In genomic region chr21:29677326-29677725, GRCh38 we compare ENCODE assay signal across 21 cellular contexts.
A peak's percentile ranks its signal among the peaks of the same experiment; 100 is the strongest.
DNase-seq lines count a peak whose midpoint lies in the region; ATAC-seq, FAIRE-seq and TF ChIP-seq lines count a peak whose summit lies in the region.
"Had no signal": no experiment of that assay in that cellular context is flagged by ENCODE, and none has a peak within 500 bp of the region (broad histone marks: within the 10 kb centered on the region; RNA-seq: fewer than 3 reads in every experiment).

No MANE protein-coding gene starts in this region.

- no peaks in the 10 kb centered on the region for H4K20me1 ChIP-seq in K562 (replicated peaks; ENCODE audit: control insufficient read depth, insufficient read depth, low read length)

- H3K9ac ChIP-seq in K562 (ENCODE audit: insufficient read depth in 1 of 2, low read depth in 2 of 2, low read length in 2 of 2) = no peak overlapping the region
- H3K9ac ChIP-seq: SK-N-SH had no signal

- DNase-seq in K562 (ENCODE audit: extremely low read depth in 1 of 4, low spot score in 3 of 4) (no peak), immature natural killer cell (no peak), WTC11 (ENCODE audit: low spot score) (no peak), sigmoid colon (no peak)
- no peak for DNase-seq in stimulated activated effector memory CD8-positive, alpha-beta T cell treated with anti-CD3 and anti-CD28 coated beads, Interleukin-12 subunit alpha, Interleukin-12 subunit beta, amount 100 ng/mL, for 72 hours (ENCODE audit: low spot score in 2 of 2)
- DNase-seq: C1 segment of cervical spinal cord, DMS 273 treated with DMSO at 0.1 percent for 48 hours, HCEC 1CT, NCI-H146, NCI-H446 treated with DMSO at 0.1 percent for 48 hours, NCI-H82, Peyer's patch, Right ventricle myocardium superior, SK-N-SH, T-helper 1 cell had no signal

- WGBS in K562 (ENCODE audit: insufficient coverage, low coverage, missing lambda C conversion rate) = 71% methylated on average over 4 of the region's 4 CpGs
- WGBS in sigmoid colon, 2 donors = 85 to 90% methylated on average over 4 of the region's 4 CpGs

- no peaks in the 10 kb centered on the region for H3K36me3 ChIP-seq in K562 (ENCODE audit: control insufficient read depth, insufficient read depth, low read length)
- no peaks in the 10 kb centered on the region for H3K36me3 ChIP-seq in sigmoid colon
- H3K36me3 ChIP-seq: Peyer's patch had no signal

- TF ChIP-seq EP300 in K562 (IDR thresholded peaks at IDR 0.05; ENCODE audit: low read length) (no peak), sigmoid colon (IDR thresholded peaks at IDR 0.05) (no peak)

- H3K36me3 Mint-ChIP-seq in stimulated activated effector memory CD8-positive, alpha-beta T cell treated with anti-CD3 and anti-CD28 coated beads, Interleukin-12 subunit alpha, Interleukin-12 subunit beta, amount 100 ng/mL, for 72 hours = no peaks in the 10 kb centered on the region
- no peaks in the 10 kb centered on the region for H3K36me3 Mint-ChIP-seq in immature natural killer cell
- H3K36me3 Mint-ChIP-seq in WTC11 = no peaks in the 10 kb centered on the region

- no peak overlapping the region for H2AFZ ChIP-seq in K562 (ENCODE audit: low read depth, low read length)

- H3K4me2 ChIP-seq in K562 (ENCODE audit: insufficient read depth, low read length) = no peak overlapping the region
- H3K4me2 ChIP-seq: SK-N-SH had no signal

- H3K79me2 ChIP-seq in K562 (ENCODE audit: control insufficient read depth, insufficient read depth, low read length) = no peaks in the 10 kb centered on the region

- H3K9me3 ChIP-seq in K562 (replicated peaks; ENCODE audit: control insufficient read depth, insufficient read depth, low read depth, low read length) = no peaks in the 10 kb centered on the region
- H3K9me3 ChIP-seq in sigmoid colon = no peaks in the 10 kb centered on the region
- H3K9me3 ChIP-seq: Peyer's patch, SK-N-SH had no signal

- no peaks in the 10 kb centered on the region for H3K4me1 Mint-ChIP-seq in stimulated activated effector memory CD8-positive, alpha-beta T cell treated with anti-CD3 and anti-CD28 coated beads, Interleukin-12 subunit alpha, Interleukin-12 subunit beta, amount 100 ng/mL, for 72 hours
- no peaks in the 10 kb centered on the region for H3K4me1 Mint-ChIP-seq in immature natural killer cell
- H3K4me1 Mint-ChIP-seq in WTC11 = peaks cover 36% of the 10 kb centered on the region

- H3K4me1 ChIP-seq in K562 (replicated peaks in 1 of 2; ENCODE audit: control insufficient read depth in 2 of 2, insufficient read depth in 2 of 2, low read length in 2 of 2) (no peaks in the 10 kb centered on the region), sigmoid colon (no peaks in the 10 kb centered on the region)
- H3K4me1 ChIP-seq: Peyer's patch had no signal

- H3K27me3 Mint-ChIP-seq in immature natural killer cell (ENCODE audit: low read depth in 3 of 3) (no peaks in the 10 kb centered on the region), WTC11 (ENCODE audit: low read depth) (no peaks in the 10 kb centered on the region)

- no peak for FAIRE-seq in K562 (lab: Jason Lieb, UNC)
- FAIRE-seq: A204.1, GM18507, HTR-8/SVneo had no signal

- TF ChIP-seq RAD21 in K562 (CRISPR knock-in tag; conservative IDR thresholded peaks at IDR 0.05 in 1 of 2, IDR thresholded peaks at IDR 0.05 in 1 of 2) = no peak

- no TSS peak for BruUV-seq in K562 (replicated peaks; lab: Mats Ljungman, UMichigan)

- no peak overlapping the region for H3K27ac Mint-ChIP-seq in stimulated activated effector memory CD8-positive, alpha-beta T cell treated with anti-CD3 and anti-CD28 coated beads, Interleukin-12 subunit alpha, Interleukin-12 subunit beta, amount 100 ng/mL, for 72 hours
- H3K27ac Mint-ChIP-seq in immature natural killer cell = no peak overlapping the region
- no peak overlapping the region for H3K27ac Mint-ChIP-seq in WTC11

- TF ChIP-seq POLR2A in K562 (conservative IDR thresholded peaks at IDR 0.05) (no peak), sigmoid colon (IDR thresholded peaks at IDR 0.05) (no peak)

- H3K27ac ChIP-seq in K562 (ENCODE audit: extremely low read depth, low read depth, low read length) (no peak overlapping the region), sigmoid colon (no peak overlapping the region)
- H3K27ac ChIP-seq: Peyer's patch had no signal

- ATAC-seq in GM18502 (IDR thresholded peaks at IDR 0.05; ENCODE audit: poor library complexity, unreplicated experiment) (peak; percentile 69), GM21529 (IDR thresholded peaks at IDR 0.05; ENCODE audit: unreplicated experiment) (peak; percentile 71), HG03432 (IDR thresholded peaks at IDR 0.05; ENCODE audit: unreplicated experiment) (peak; percentile 74), K562 (no peak), WTC11 (no peak)
- no peak for ATAC-seq in stimulated activated effector memory CD8-positive, alpha-beta T cell treated with anti-CD3 and anti-CD28 coated beads, Interleukin-12 subunit alpha, Interleukin-12 subunit beta, amount 100 ng/mL, for 72 hours

- in situ Hi-C loops in K562 (cut with MboI) = no loop called here

- H3K4me3 Mint-ChIP-seq in stimulated activated effector memory CD8-positive, alpha-beta T cell treated with anti-CD3 and anti-CD28 coated beads, Interleukin-12 subunit alpha, Interleukin-12 subunit beta, amount 100 ng/mL, for 72 hours = no peak overlapping the region
- H3K4me3 Mint-ChIP-seq in immature natural killer cell (no peak overlapping the region), WTC11 (no peak overlapping the region)

- intact Hi-C loops in K562 (cut with micrococcal nuclease) = no loop called here
- intact Hi-C loops in sigmoid colon (cut with DNase I) = no loop called here

- H3K4me3 ChIP-seq in K562 = no peak overlapping the region
- H3K4me3 ChIP-seq in sigmoid colon = no peak overlapping the region
- H3K4me3 ChIP-seq: Peyer's patch had no signal

- CTCF ChIA-PET in K562 (lab: Yijun Ruan, JAX; ENCODE audit: low intra/inter-chr PET ratio) (interaction anchor here (0.7 kb wide), 1 partner anchor 73 kb away, joined by 4 read pairs; no protein-coding TSS in a partner anchor), WTC11 (lab: Charles Lee) (no interaction called here)

- POLR2A ChIA-PET in K562 (lab: Yijun Ruan, JAX) (interaction anchor here (0.6 to 2.1 kb wide), 2 partner anchors 11 to 47 kb away, joined by 3 to 6 read pairs; no protein-coding TSS in a partner anchor), WTC11 (lab: Charles Lee) (no interaction called here)

- TF ChIP-seq CTCF in K562 (IDR thresholded peaks at IDR 0.05 in 2 of 3, conservative IDR thresholded peaks at IDR 0.05 in 1 of 3; ENCODE audit: insufficient read depth in 2 of 3, low read depth in 1 of 3, low read length in 3 of 3) (no peak), WTC11 (IDR thresholded peaks at IDR 0.05) (no peak), sigmoid colon (IDR thresholded peaks at IDR 0.05) (no peak)

- no peaks in the 10 kb centered on the region for H3K27me3 ChIP-seq in K562 (ENCODE audit: control insufficient read depth in 2 of 2, insufficient read depth in 2 of 2, low read length in 2 of 2)
- no peaks in the 10 kb centered on the region for H3K27me3 ChIP-seq in sigmoid colon
- H3K27me3 ChIP-seq: Peyer's patch had no signal

- H3K9me1 ChIP-seq in K562 (ENCODE audit: control insufficient read depth, insufficient read depth, low read length) = no peaks in the 10 kb centered on the region

- H3K9me3 Mint-ChIP-seq in stimulated activated effector memory CD8-positive, alpha-beta T cell treated with anti-CD3 and anti-CD28 coated beads, Interleukin-12 subunit alpha, Interleukin-12 subunit beta, amount 100 ng/mL, for 72 hours = peaks cover 3% of the 10 kb centered on the region
- peaks cover 0 to 13% (median 2%) of the 10 kb centered on the region in 6 donors for H3K9me3 Mint-ChIP-seq in immature natural killer cell
- H3K9me3 Mint-ChIP-seq in WTC11 = no peaks in the 10 kb centered on the region

TF ChIP-seq in K562, 482 proteins besides CTCF, POLR2A, EP300 and RAD21:
- TF ChIP-seq ZNF316 (IDR thresholded peaks at IDR 0.05) (0 out of 2 replicates have a peak, but pooled peaks have one; percentile 10), HIVEP1 (CRISPR knock-in tag; IDR thresholded peaks at IDR 0.05) (no peak)
TF ChIP-seq in K562: peak in this region for 1.

TF ChIP-seq in WTC11, 78 proteins besides CTCF, POLR2A, EP300 and RAD21:
- no peak for TF ChIP-seq JUN (CRISPR knock-in tag; IDR thresholded peaks at IDR 0.05)
- TF ChIP-seq FOXK1 (CRISPR knock-in tag; IDR thresholded peaks at IDR 0.05) = no peak
- no peak for TF ChIP-seq TEAD4 (CRISPR knock-in tag; IDR thresholded peaks at IDR 0.05)
- no peak for TF ChIP-seq NR2C2 (CRISPR knock-in tag; IDR thresholded peaks at IDR 0.05)
- no peak for TF ChIP-seq E2F5 (CRISPR knock-in tag; IDR thresholded peaks at IDR 0.05)
- no peak for TF ChIP-seq ZNF232 (CRISPR knock-in tag; IDR thresholded peaks at IDR 0.05)
- no peak for TF ChIP-seq ZNF263 (CRISPR knock-in tag; IDR thresholded peaks at IDR 0.05; ENCODE audit: low read depth)
- TF ChIP-seq ZNF396 (CRISPR knock-in tag; IDR thresholded peaks at IDR 0.05; ENCODE audit: borderline replicate concordance) = no peak
- no peak for TF ChIP-seq CBFB (CRISPR knock-in tag; IDR thresholded peaks at IDR 0.05; ENCODE audit: low read depth)
- no peak for TF ChIP-seq ZNF671 (CRISPR knock-in tag; IDR thresholded peaks at IDR 0.05)
- no peak for TF ChIP-seq E2F1 (CRISPR knock-in tag; IDR thresholded peaks at IDR 0.05)
TF ChIP-seq in WTC11: peak in this region for 0.

Comparison
In these comparisons a context has a peak if more than half of its experiments do, and no peak if none do; other contexts are left out.
1. ATAC-seq: peak in GM18502 (single experiment), GM21529 (single experiment) and HG03432 (single experiment); none in K562 (single experiment), stimulated activated effector memory CD8-positive, alpha-beta T cell treated with anti-CD3 and anti-CD28 coated beads, Interleukin-12 subunit alpha, Interleukin-12 subunit beta, amount 100 ng/mL, for 72 hours (single experiment) and WTC11 (single experiment).